Comparison of ENCODE assay signal across 1 cellular context in the genomic region with DNA sequence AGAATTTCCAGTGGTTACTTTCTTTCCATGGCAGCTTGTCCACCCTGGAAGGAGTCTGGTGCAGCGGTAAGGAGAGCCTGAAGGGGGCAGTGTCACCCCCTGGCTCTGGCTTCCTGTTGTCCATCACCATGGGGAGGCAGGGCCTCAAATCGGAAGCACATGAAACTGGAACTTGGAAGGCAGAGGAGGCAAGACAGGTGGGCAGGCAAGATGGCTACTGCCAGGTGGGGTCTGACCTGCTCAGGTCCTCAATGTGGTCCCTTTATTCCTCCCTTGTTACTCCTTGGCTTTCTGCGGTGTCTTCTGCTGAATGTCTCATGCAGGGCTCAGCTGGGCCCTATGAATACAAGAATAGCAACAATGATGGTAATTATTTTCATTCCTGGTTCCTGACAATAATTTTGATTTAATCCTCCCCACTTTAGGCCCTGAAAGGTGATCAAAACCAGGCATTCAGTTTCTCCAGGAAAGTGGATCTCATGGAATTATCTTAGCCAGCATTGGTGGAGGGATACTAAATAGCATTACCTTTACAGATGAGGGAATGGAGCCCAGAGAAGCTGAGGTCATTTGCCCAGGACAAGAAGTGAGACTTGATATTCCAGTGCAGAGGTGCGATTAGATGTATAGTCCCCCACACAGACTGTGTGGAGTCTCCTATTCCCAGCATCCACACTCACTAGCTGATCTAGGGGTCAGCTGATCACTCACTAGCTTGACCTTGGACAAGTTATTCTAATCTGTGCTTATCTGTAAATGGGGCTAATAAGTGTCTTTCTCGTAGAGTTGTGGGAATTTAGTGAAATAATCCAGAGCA.
TF ChIP-seq lines count a peak whose summit lies in the region.

No MANE protein-coding gene starts in this region.

TF ChIP-seq in endothelial cell of umbilical vein, 7 proteins besides CTCF, POLR2A, EP300 and RAD21:
- no peak for TF ChIP-seq FOS (IDR thresholded peaks at IDR 0.05; ENCODE audit: borderline replicate concordance, insufficient read depth, low read length)
- TF ChIP-seq EZH2 (IDR thresholded peaks at IDR 0.05; ENCODE audit: borderline replicate concordance, low read depth, low read length, severe bottlenecking): no peak
- TF ChIP-seq, protein P1, sequence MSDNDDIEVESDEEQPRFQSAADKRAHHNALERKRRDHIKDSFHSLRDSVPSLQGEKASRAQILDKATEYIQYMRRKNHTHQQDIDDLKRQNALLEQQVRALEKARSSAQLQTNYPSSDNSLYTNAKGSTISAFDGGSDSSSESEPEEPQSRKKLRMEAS (IDR thresholded peaks at IDR 0.05; ENCODE audit: insufficient read depth, insufficient read length): no peak
- TF ChIP-seq JUN (IDR thresholded peaks at IDR 0.05; ENCODE audit: borderline replicate concordance, insufficient read depth, insufficient read length, low read depth): no peak
- TF ChIP-seq GATA2 (IDR thresholded peaks at IDR 0.05; ENCODE audit: insufficient read depth, insufficient read length, low read depth, low read length): no peak
- TF ChIP-seq POLR2AphosphoS5 (IDR thresholded peaks at IDR 0.05; ENCODE audit: insufficient read depth, low read depth, low read length): no peak
- TF ChIP-seq MYC (IDR thresholded peaks at IDR 0.05; ENCODE audit: low read depth, low read length): no peak
